8 cellular contexts compared by ENCODE assay signal in genomic region chr17:5282639-5283217, GRCh38. TPM values are rescaled to one million over a fixed set of nuclear protein-coding genes. Genes with fewer than 3 reads are reported as not detected.
DNase-seq lines count a peak whose midpoint lies in the region; ATAC-seq and TF ChIP-seq lines count a peak whose summit lies in the region.

No MANE protein-coding gene starts in this region.

- TF ChIP-seq EP300 in suprapubic skin (IDR thresholded peaks at IDR 0.05), result no peak

- H3K27ac Mint-ChIP-seq in activated CD4-positive, alpha-beta memory T cell treated with anti-CD3 and anti-CD28 coated beads for 36 hours, result peak overlapping the region; percentile 86

- TF ChIP-seq POLR2A in suprapubic skin (IDR thresholded peaks at IDR 0.05), result no peak

- no peaks in the 10 kb centered on the region for H3K4me1 ChIP-seq in esophagus (ENCODE audit: control insufficient read depth in 2 of 2, insufficient read depth in 2 of 2, low read length in 1 of 2)
- H3K4me1 ChIP-seq in neuron (ENCODE audit: insufficient read depth, low read length), result peaks cover 9% of the 10 kb centered on the region
- H3K4me1 ChIP-seq in suprapubic skin, result peaks cover 24% of the 10 kb centered on the region

- peaks cover 16% of the 10 kb centered on the region for H3K36me3 Mint-ChIP-seq in activated CD4-positive, alpha-beta memory T cell treated with anti-CD3 and anti-CD28 coated beads for 36 hours

- H2AFZ ChIP-seq in neuron (ENCODE audit: low read depth, low read length), result no peak overlapping the region

- no peaks in the 10 kb centered on the region for H3K27me3 Mint-ChIP-seq in activated CD4-positive, alpha-beta memory T cell treated with anti-CD3 and anti-CD28 coated beads for 36 hours

- POLR2A ChIA-PET in activated CD4-positive, alpha-beta memory T cell treated with anti-CD3 and anti-CD28 coated beads for 36 hours (lab: Charles Lee), result interaction anchor here (0.6 to 1.5 kb wide), 5 partner anchors 10 to 171 kb away, joined by 3 to 12 read pairs (median 6); partner anchors contain the start of gene C1QBP

- intact Hi-C loops in activated CD4-positive, alpha-beta memory T cell treated with anti-CD3 and anti-CD28 coated beads for 36 hours (cut with micrococcal nuclease), result no loop called here

- H3K9me3 ChIP-seq in esophagus (ENCODE audit: control insufficient read depth in 2 of 2, insufficient read depth in 1 of 2, low read depth in 1 of 2, low read length in 1 of 2), result no peaks in the 10 kb centered on the region
- H3K9me3 ChIP-seq in neuron (ENCODE audit: low read length), result no peaks in the 10 kb centered on the region
- H3K9me3 ChIP-seq in suprapubic skin, result no peaks in the 10 kb centered on the region

- no peaks in the 10 kb centered on the region for H3K9me3 Mint-ChIP-seq in activated CD4-positive, alpha-beta memory T cell treated with anti-CD3 and anti-CD28 coated beads for 36 hours

- H3K4me3 ChIP-seq in GM12875 (ENCODE audit: low read depth, low read length), result peak overlapping the region; percentile 57
- H3K4me3 ChIP-seq in HL-60 (replicated peaks; ENCODE audit: insufficient read depth, low read length), result peak overlapping the region; percentile 54
- peak overlapping the region; percentile 89 to 97 for H3K4me3 ChIP-seq in esophagus (ENCODE audit: low read depth in 1 of 2, low read length in 2 of 2)
- H3K4me3 ChIP-seq in neuron (ENCODE audit: low read length), result peak overlapping the region; percentile 92
- peak overlapping the region; percentile 81 for H3K4me3 ChIP-seq in suprapubic skin

- H3K27ac ChIP-seq in HL-60 (replicated peaks), result peak overlapping the region; percentile 62
- peak overlapping the region; percentile 67 to 88 for H3K27ac ChIP-seq in esophagus (ENCODE audit: low read depth in 2 of 2, low read length in 1 of 2)
- H3K27ac ChIP-seq in suprapubic skin, result peak overlapping the region; percentile 93

- H3K27me3 ChIP-seq in HL-60 (ENCODE audit: insufficient read depth, poor library complexity, severe bottlenecking) (no peaks in the 10 kb centered on the region), esophagus (ENCODE audit: control insufficient read depth in 1 of 2, insufficient read depth in 2 of 2, low read length in 2 of 2) (no peaks in the 10 kb centered on the region), neuron (ENCODE audit: insufficient read depth, low read length) (no peaks in the 10 kb centered on the region), suprapubic skin (no peaks in the 10 kb centered on the region)

- peak overlapping the region; percentile 85 for H3K4me3 Mint-ChIP-seq in activated CD4-positive, alpha-beta memory T cell treated with anti-CD3 and anti-CD28 coated beads for 36 hours

- H3K36me3 ChIP-seq in esophagus (ENCODE audit: control insufficient read depth in 2 of 2, insufficient read depth in 2 of 2, low read length in 1 of 2) (no peaks in the 10 kb centered on the region), neuron (ENCODE audit: insufficient read depth, low read length) (no peaks in the 10 kb centered on the region), suprapubic skin (no peaks in the 10 kb centered on the region)

- H3K4me1 Mint-ChIP-seq in activated CD4-positive, alpha-beta memory T cell treated with anti-CD3 and anti-CD28 coated beads for 36 hours (ENCODE audit: low read depth), result peaks cover 36% of the 10 kb centered on the region

- DNase-seq in HL-60 (ENCODE audit: low read depth in 1 of 2, low spot score in 1 of 2) (peak in 1 of 2 experiments; percentile 6), suprapubic skin (ENCODE audit: low spot score in 2 of 2) (peak in 1 of 2 donors; percentile 68)
- peak; percentile 55 for DNase-seq in activated CD4-positive, alpha-beta memory T cell treated with anti-CD3 and anti-CD28 coated beads for 36 hours

- TF ChIP-seq CTCF in GM12875 (IDR thresholded peaks at IDR 0.05; ENCODE audit: borderline replicate concordance, insufficient read depth, low read depth, low read length) (no peak), HL-60 (IDR thresholded peaks at IDR 0.05; ENCODE audit: insufficient read depth, low read length) (no peak), suprapubic skin (IDR thresholded peaks at IDR 0.05) (no peak)

- CTCF ChIA-PET in activated CD4-positive, alpha-beta memory T cell treated with anti-CD3 and anti-CD28 coated beads for 36 hours (lab: Charles Lee), result interaction anchor here (0.7 to 1.2 kb wide), 4 partner anchors 15 to 156 kb away, joined by 3 to 5 read pairs (median 3); partner anchors contain the start of genes C1QBP and ZNF594

- no peak for ATAC-seq in HG03139 (IDR thresholded peaks at IDR 0.05; ENCODE audit: unreplicated experiment)
- no peak for ATAC-seq in HG03460 (IDR thresholded peaks at IDR 0.05; ENCODE audit: unreplicated experiment)

- WGBS in esophagus, 2 donors, result 2% methylated on average over 29 to 35 of the region's 35 CpGs
- 2% methylated on average over 18 of the region's 35 CpGs for WGBS in suprapubic skin

RNA-seq across cellular contexts. Expression of gene RABEP1, which starts 0.6 kb away (rescaled TPM):
- total RNA-seq in activated CD4-positive, alpha-beta memory T cell treated with anti-CD3 and anti-CD28 coated beads for 36 hours, result 10 to 100 TPM; 60.7 to 60.8 TPM
- 1 to 10 TPM; 8.8 to 9.0 TPM for polyA plus RNA-seq in esophagus
- 10 to 100 TPM; 19.2 to 46.4 (median 25.0) TPM for total RNA-seq in suprapubic skin

RNA-seq across cellular contexts. Expression of gene SCIMP, which starts 48.1 kb away (rescaled TPM):
- total RNA-seq in activated CD4-positive, alpha-beta memory T cell treated with anti-CD3 and anti-CD28 coated beads for 36 hours, result not detected
- polyA plus RNA-seq in esophagus, result under 1 TPM; 0.18 to 0.29 TPM
- total RNA-seq in suprapubic skin, result not detected
